8 cellular contexts compared by ENCODE assay signal in genomic region chr5:82259172-82259800, GRCh38. TPM values are rescaled to one million over a fixed set of nuclear protein-coding genes. Genes with fewer than 3 reads are reported as not detected.
DNase-seq lines count a peak whose midpoint lies in the region; ATAC-seq and TF ChIP-seq lines count a peak whose summit lies in the region.

No MANE protein-coding gene starts in this region.

- ATAC-seq in HG03196 (IDR thresholded peaks at IDR 0.05; ENCODE audit: unreplicated experiment) (no peak), HG03135 (IDR thresholded peaks at IDR 0.05; ENCODE audit: unreplicated experiment) (no peak), HG02623 (IDR thresholded peaks at IDR 0.05; ENCODE audit: unreplicated experiment) (no peak)

- H3K4me1 ChIP-seq in OCI-LY3 (ENCODE audit: low read length) (peaks cover 57% of the 10 kb centered on the region), esophagus muscularis mucosa (peaks cover 3 to 12% (median 8%) of the 10 kb centered on the region in 4 donors), tibial artery (peaks cover 0 to 5% (median under 1%) of the 10 kb centered on the region in 4 donors)

- TF ChIP-seq POLR2A in esophagus muscularis mucosa (IDR thresholded peaks at IDR 0.05; ENCODE audit: low read depth), result no peak

- H3K4me3 ChIP-seq in OCI-LY3 (ENCODE audit: low read length) (no peak overlapping the region), esophagus muscularis mucosa (no peak overlapping the region), tibial artery (no peak overlapping the region)

- H3K4me2 ChIP-seq in OCI-LY3 (ENCODE audit: low read length), result 0 out of 2 replicates have a peak overlapping the region, but pooled peaks have one; percentile 10

- H3K27ac ChIP-seq in OCI-LY3 (ENCODE audit: low read length), result peak overlapping the region; percentile 43
- no peak overlapping the region for H3K27ac ChIP-seq in esophagus muscularis mucosa (replicated peaks in 1 of 4)
- no peak overlapping the region for H3K27ac ChIP-seq in tibial artery

- H3K9ac ChIP-seq in OCI-LY3 (ENCODE audit: low read length), result peak overlapping the region; percentile 26; the same call in 1 of the 2 replicates

- no peaks in the 10 kb centered on the region for H3K36me3 ChIP-seq in OCI-LY3 (replicated peaks; ENCODE audit: low read depth, low read length)
- no peaks in the 10 kb centered on the region for H3K36me3 ChIP-seq in esophagus muscularis mucosa
- no peaks in the 10 kb centered on the region for H3K36me3 ChIP-seq in tibial artery

- peak; percentile 62 for TF ChIP-seq CTCF in OCI-LY3 (IDR thresholded peaks at IDR 0.05; ENCODE audit: low read depth, low read length)
- peak in 2 of 3 experiments; percentile 32 to 35 for TF ChIP-seq CTCF in esophagus muscularis mucosa (IDR thresholded peaks at IDR 0.05)
- TF ChIP-seq CTCF in tibial artery (IDR thresholded peaks at IDR 0.05), result peak; percentile 23 to 33

- no peak for TF ChIP-seq EP300 in esophagus muscularis mucosa (IDR thresholded peaks at IDR 0.05)

- no peak overlapping the region for H2AFZ ChIP-seq in OCI-LY3 (ENCODE audit: low read depth, low read length)

- H3K27me3 ChIP-seq in OCI-LY3 (ENCODE audit: low read depth, low read length), result no peaks in the 10 kb centered on the region
- H3K27me3 ChIP-seq in esophagus muscularis mucosa, result no peaks in the 10 kb centered on the region
- no peaks in the 10 kb centered on the region for H3K27me3 ChIP-seq in tibial artery

- DNase-seq in NOMO-1 treated with DMSO at 0.1 percent for 48 hours (lab: John Stamatoyannopoulos, UW; ENCODE audit: unreplicated experiment), result peak; percentile 33
- no peak for DNase-seq in NOMO-1 treated with dmso at 0.1 percent for 144 hours (lab: John Stamatoyannopoulos, UW; ENCODE audit: unreplicated experiment)
- DNase-seq in esophagus muscularis mucosa (ENCODE audit: extremely low spot score), result no peak
- DNase-seq in tibial artery, result no peak

- H3K9me3 ChIP-seq in OCI-LY3 (ENCODE audit: insufficient read depth, low read length), result no peaks in the 10 kb centered on the region
- no peaks in the 10 kb centered on the region for H3K9me3 ChIP-seq in esophagus muscularis mucosa
- no peaks in the 10 kb centered on the region for H3K9me3 ChIP-seq in tibial artery

- 84% methylated on average over 3 of the region's 3 CpGs for WGBS in esophagus muscularis mucosa

- intact Hi-C loops in esophagus muscularis mucosa (cut with DNase I) (no loop called here), tibial artery (cut with DNase I; ENCODE audit: low total_unique reads) (no loop called here)

- no peaks in the 10 kb centered on the region for H4K20me1 ChIP-seq in OCI-LY3 (ENCODE audit: insufficient read depth, low read length)

- no peaks in the 10 kb centered on the region for H3K79me2 ChIP-seq in OCI-LY3 (ENCODE audit: low read length)

RNA-seq across cellular contexts. Expression of gene RPS23, which starts 18.9 kb away (rescaled TPM):
- total RNA-seq in esophagus muscularis mucosa, result 1,000 to 10,000 TPM; 2,601 to 3,337 (median 2,967) TPM
